In the genomic region with DNA sequence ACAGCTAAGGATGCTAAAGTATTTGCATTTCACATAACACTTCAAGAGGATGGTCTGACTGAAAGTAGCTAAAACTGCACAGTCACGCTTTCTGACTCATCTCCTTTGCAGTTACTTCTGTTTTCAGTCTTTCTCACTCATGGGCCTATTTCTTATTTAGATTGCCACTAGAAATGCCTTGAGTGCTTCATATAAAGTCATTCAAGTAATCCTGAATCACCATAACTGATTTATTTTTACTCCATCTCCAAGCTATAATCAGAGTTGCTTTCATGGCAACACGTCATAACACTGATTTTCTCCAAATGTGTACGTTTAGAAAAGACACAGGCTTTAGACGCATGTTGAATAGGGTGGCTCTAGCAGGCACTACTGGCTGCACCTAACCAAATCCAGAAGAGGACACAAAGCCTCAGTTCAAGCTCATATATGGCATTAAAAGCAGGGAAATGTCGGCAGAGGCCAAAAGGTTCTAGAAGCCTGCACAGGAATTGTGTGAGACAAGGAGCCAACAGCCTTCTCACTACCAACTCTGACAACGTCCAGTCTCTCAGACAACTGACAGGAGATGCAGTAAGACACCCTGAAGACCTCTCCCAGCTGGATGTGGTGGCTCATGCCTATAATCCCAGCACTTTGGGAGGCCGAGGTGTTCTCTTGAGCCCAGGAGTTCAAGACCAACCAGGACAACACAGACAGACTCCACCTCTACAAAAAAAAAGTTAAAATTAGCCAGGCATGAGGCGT, we compare ENCODE assay signal across 8 cellular contexts.
DNase-seq lines count a peak whose midpoint lies in the region; ATAC-seq and TF ChIP-seq lines count a peak whose summit lies in the region.

No MANE protein-coding gene starts in this region.

- TF ChIP-seq CTCF in tibial nerve (IDR thresholded peaks at IDR 0.05): no peak

- no peaks in the 10 kb centered on the region for H3K27me3 ChIP-seq in tibial nerve

- peak; percentile 94 for ATAC-seq in GM19372 (IDR thresholded peaks at IDR 0.05; ENCODE audit: low read depth, unreplicated experiment)
- ATAC-seq in HG03196 (IDR thresholded peaks at IDR 0.05; ENCODE audit: unreplicated experiment): peak; percentile 95
- ATAC-seq in T-helper 17 cell: no peak

- no peaks in the 10 kb centered on the region for H3K36me3 Mint-ChIP-seq in T-helper 17 cell (ENCODE audit: low read depth)

- no peak for TF ChIP-seq POLR2A in tibial nerve (IDR thresholded peaks at IDR 0.05)

- H3K27ac ChIP-seq in tibial nerve: no peak overlapping the region

- H3K36me3 ChIP-seq in tibial nerve: no peaks in the 10 kb centered on the region

- 73 to 74% methylated on average over 8 of the region's 8 CpGs for WGBS in tibial nerve, 2 donors

- H3K4me3 ChIP-seq in tibial nerve: no peak overlapping the region

- no peak for TF ChIP-seq EP300 in tibial nerve (IDR thresholded peaks at IDR 0.05)

- peak overlapping the region; percentile 19 for H3K27ac Mint-ChIP-seq in T-helper 17 cell

- H3K9me3 ChIP-seq in T-helper 17 cell (ENCODE audit: control insufficient read depth, low read length, poor library complexity, severe bottlenecking) (no peaks in the 10 kb centered on the region), tibial nerve (no peaks in the 10 kb centered on the region)

- H3K4me3 Mint-ChIP-seq in T-helper 17 cell: no peak overlapping the region

- no peaks in the 10 kb centered on the region for H3K27me3 Mint-ChIP-seq in T-helper 17 cell

- DNase-seq in Daoy (ENCODE audit: low read depth) (peak; percentile 81), T-helper 17 cell (no peak), kidney tubule cell (ENCODE audit: low spot score) (peak; percentile 72), OCI-M2 (lab: John Stamatoyannopoulos, UW; ENCODE audit: unreplicated experiment) (no peak), tibial nerve (ENCODE audit: low spot score in 2 of 2) (no peak)
- no peak for DNase-seq in stimulated activated CD4-positive, alpha-beta T cell treated with anti-CD3 and anti-CD28 coated beads, Interleukin-2, amount 100 ng/mL, for 48 hours

- H3K4me1 ChIP-seq in tibial nerve: no peaks in the 10 kb centered on the region

- peaks cover 17% of the 10 kb centered on the region for H3K4me1 Mint-ChIP-seq in T-helper 17 cell

Comparison
In these comparisons a context has a peak if more than half of its experiments do, and no peak if none do; other contexts are left out.
1. DNase-seq: peak in Daoy (single experiment) and kidney tubule cell (single experiment); none in T-helper 17 cell (0 of 3), OCI-M2 (single experiment), tibial nerve (0 of 2) and stimulated activated CD4-positive, alpha-beta T cell treated with anti-CD3 and anti-CD28 coated beads, Interleukin-2, amount 100 ng/mL, for 48 hours (0 of 2).